8 cellular contexts compared by ENCODE assay signal in genomic region chr3:107525954-107526305, GRCh38. TPM values are rescaled to one million over a fixed set of nuclear protein-coding genes. Genes with fewer than 3 reads are reported as not detected.
DNase-seq lines count a peak whose midpoint lies in the region; ATAC-seq, FAIRE-seq and TF ChIP-seq lines count a peak whose summit lies in the region.

No MANE protein-coding gene starts in this region.

- peaks cover 22% of the 10 kb centered on the region for H3K36me3 Mint-ChIP-seq in stimulated activated naive CD8-positive, alpha-beta T cell treated with anti-CD3 and anti-CD28 coated beads, Interleukin-15, Interleukin-2, amounts not matched to agents 100 ng/mL and 50 ng/mL, for 24 hours (ENCODE audit: low read depth)
- peaks cover 29% of the 10 kb centered on the region for H3K36me3 Mint-ChIP-seq in MCF 10A (ENCODE audit: insufficient read depth, unreplicated experiment)

- no peaks in the 10 kb centered on the region for H3K9me3 Mint-ChIP-seq in stimulated activated naive CD8-positive, alpha-beta T cell treated with anti-CD3 and anti-CD28 coated beads, Interleukin-15, Interleukin-2, amounts not matched to agents 100 ng/mL and 50 ng/mL, for 24 hours
- no peaks in the 10 kb centered on the region for H3K9me3 Mint-ChIP-seq in MCF 10A (ENCODE audit: unreplicated experiment)

- TF ChIP-seq CTCF in MCF 10A (IDR thresholded peaks at IDR 0.05; ENCODE audit: unreplicated experiment) (no peak), mucosa of descending colon (IDR thresholded peaks at IDR 0.05) (no peak)

- POLR2A ChIA-PET in MCF 10A (lab: Yijun Ruan, JAX), result interaction anchor here (1.0 to 1.3 kb wide), 4 partner anchors 9 to 318 kb away, joined by 3 to 16 read pairs (median 4); no protein-coding TSS in a partner anchor

- H3K4me3 Mint-ChIP-seq in stimulated activated naive CD8-positive, alpha-beta T cell treated with anti-CD3 and anti-CD28 coated beads, Interleukin-15, Interleukin-2, amounts not matched to agents 100 ng/mL and 50 ng/mL, for 24 hours, result peak overlapping the region; percentile 97
- H3K4me3 Mint-ChIP-seq in MCF 10A (ENCODE audit: unreplicated experiment), result peak overlapping the region; percentile 85

- H3K27ac Mint-ChIP-seq in stimulated activated naive CD8-positive, alpha-beta T cell treated with anti-CD3 and anti-CD28 coated beads, Interleukin-15, Interleukin-2, amounts not matched to agents 100 ng/mL and 50 ng/mL, for 24 hours, result peak overlapping the region; percentile 97
- peak overlapping the region; percentile 87 for H3K27ac Mint-ChIP-seq in MCF 10A (ENCODE audit: low read depth, unreplicated experiment)

- no peaks in the 10 kb centered on the region for H3K36me3 ChIP-seq in mucosa of descending colon (ENCODE audit: low read depth)

- no peaks in the 10 kb centered on the region for H3K9me3 ChIP-seq in mucosa of descending colon

- H3K27me3 Mint-ChIP-seq in stimulated activated naive CD8-positive, alpha-beta T cell treated with anti-CD3 and anti-CD28 coated beads, Interleukin-15, Interleukin-2, amounts not matched to agents 100 ng/mL and 50 ng/mL, for 24 hours, result no peaks in the 10 kb centered on the region
- H3K27me3 Mint-ChIP-seq in MCF 10A (ENCODE audit: insufficient read depth, unreplicated experiment), result no peaks in the 10 kb centered on the region

- CTCF ChIA-PET in MCF 10A (lab: Yijun Ruan, JAX), result interaction anchor here (0.7 to 1.5 kb wide), 3 partner anchors 95 to 310 kb away, joined by 3 to 6 read pairs (median 3); no protein-coding TSS in a partner anchor

- peaks cover 6% of the 10 kb centered on the region for H3K4me1 ChIP-seq in mucosa of descending colon (ENCODE audit: low read depth)

- DNase-seq in stimulated activated naive CD8-positive, alpha-beta T cell treated with anti-CD3 and anti-CD28 coated beads, Interleukin-15, Interleukin-2, amounts not matched to agents 100 U/mL and 50 U/mL, for 24 hours, result no peak
- no peak for DNase-seq in MCF 10A (ENCODE audit: unreplicated experiment)
- no peak for DNase-seq in mucosa of descending colon
- DNase-seq in frontal cortex (ENCODE audit: low spot score in 2 of 2), result no peak
- no peak for DNase-seq in activated CD8-positive, alpha-beta memory T cell treated with anti-CD3 and anti-CD28 coated beads for 24 hours
- DNase-seq in NCI-H2107 treated with DMSO at 0.1 percent for 48 hours (lab: John Stamatoyannopoulos, UW; ENCODE audit: unreplicated experiment), result no peak

- intact Hi-C loops in MCF 10A (cut with micrococcal nuclease) (loop anchor here (10.0 kb wide), 1 partner anchor 321 kb away; no protein-coding TSS in a partner anchor), mucosa of descending colon (cut with DNase I, micrococcal nuclease) (loop anchor here in 1 of 2 donors (10.0 kb wide), 1 partner anchor 101 kb away; no protein-coding TSS in a partner anchor)

- H3K4me3 ChIP-seq in mucosa of descending colon, result peak overlapping the region; percentile 46

- no TSS peak for BruUV-seq in MCF 10A (replicated peaks; lab: Mats Ljungman, UMichigan)

- peaks cover 42% of the 10 kb centered on the region for H3K4me1 Mint-ChIP-seq in stimulated activated naive CD8-positive, alpha-beta T cell treated with anti-CD3 and anti-CD28 coated beads, Interleukin-15, Interleukin-2, amounts not matched to agents 100 ng/mL and 50 ng/mL, for 24 hours (ENCODE audit: low read depth)
- peaks cover 20% of the 10 kb centered on the region for H3K4me1 Mint-ChIP-seq in MCF 10A (ENCODE audit: insufficient read depth, unreplicated experiment)

- no peak for ATAC-seq in stimulated activated naive CD8-positive, alpha-beta T cell treated with anti-CD3 and anti-CD28 coated beads, Interleukin-15, Interleukin-2, amounts not matched to agents 100 U/mL and 50 U/mL, for 24 hours
- ATAC-seq in mucosa of descending colon (no peak), GM19452 (IDR thresholded peaks at IDR 0.05; ENCODE audit: unreplicated experiment) (no peak)

- no peak for FAIRE-seq in frontal cortex (lab: Jason Lieb, UNC)

RNA-seq across cellular contexts. Expression of gene BBX, which starts 3.2 kb away (rescaled TPM):
- total RNA-seq in MCF 10A (2022) (73.2 and 77.2 TPM in 2 replicates), mucosa of descending colon (10 to 100 TPM; 24.4 to 69.9 (median 26.0) TPM), frontal cortex (19.6 TPM)
